In the genomic region with DNA sequence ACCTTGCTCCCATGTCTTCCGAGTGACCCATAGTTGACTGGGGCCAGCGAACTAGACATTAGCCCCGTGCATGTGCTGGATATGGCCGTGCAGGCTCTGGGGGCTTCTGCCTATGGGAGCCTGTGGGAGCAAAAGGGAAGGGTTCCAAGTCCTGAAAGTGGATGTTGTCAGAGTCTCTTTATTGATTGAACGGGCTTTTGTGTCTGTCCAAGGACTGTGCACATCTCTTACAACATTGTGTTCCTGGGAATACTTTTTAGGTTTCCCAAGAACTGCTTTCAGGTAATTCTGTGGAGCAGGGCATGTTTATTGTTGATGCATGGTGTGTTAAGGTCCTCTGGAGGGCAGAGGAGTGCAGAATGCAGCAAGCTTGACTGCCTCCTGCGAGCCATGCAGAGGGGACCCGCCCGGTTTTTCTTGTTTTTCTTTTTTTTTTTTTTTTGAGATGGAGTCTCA, we compare ENCODE assay signal across 1 cellular context.
TF ChIP-seq lines count a peak whose summit lies in the region.

No MANE protein-coding gene starts in this region.

TF ChIP-seq in HepG2, 621 proteins besides CTCF, POLR2A, EP300 and RAD21 (continued from another document and continues in another):
- TF ChIP-seq, protein P1, sequence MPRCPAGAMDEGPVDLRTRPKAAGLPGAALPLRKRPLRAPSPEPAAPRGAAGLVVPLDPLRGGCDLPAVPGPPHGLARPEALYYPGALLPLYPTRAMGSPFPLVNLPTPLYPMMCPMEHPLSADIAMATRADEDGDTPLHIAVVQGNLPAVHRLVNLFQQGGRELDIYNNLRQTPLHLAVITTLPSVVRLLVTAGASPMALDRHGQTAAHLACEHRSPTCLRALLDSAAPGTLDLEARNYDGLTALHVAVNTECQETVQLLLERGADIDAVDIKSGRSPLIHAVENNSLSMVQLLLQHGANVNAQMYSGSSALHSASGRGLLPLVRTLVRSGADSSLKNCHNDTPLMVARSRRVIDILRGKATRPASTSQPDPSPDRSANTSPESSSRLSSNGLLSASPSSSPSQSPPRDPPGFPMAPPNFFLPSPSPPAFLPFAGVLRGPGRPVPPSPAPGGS (CRISPR knock-in tag; IDR thresholded peaks at IDR 0.05), result no peak
- no peak for TF ChIP-seq NR2C2 (CRISPR knock-in tag; IDR thresholded peaks at IDR 0.05; ENCODE audit: borderline replicate concordance)
- TF ChIP-seq FOXK1 (CRISPR knock-in tag; IDR thresholded peaks at IDR 0.05; ENCODE audit: borderline replicate concordance, low read depth), result peak; percentile 84; the same call in 1 of the 2 replicates
- no peak for TF ChIP-seq CBFB (CRISPR knock-in tag; IDR thresholded peaks at IDR 0.05)
- no peak for TF ChIP-seq PHF20 (CRISPR knock-in tag; IDR thresholded peaks at IDR 0.05)
- no peak for TF ChIP-seq TSC22D2 (CRISPR knock-in tag; IDR thresholded peaks at IDR 0.05; ENCODE audit: borderline replicate concordance)
- TF ChIP-seq FOXP1 (IDR thresholded peaks at IDR 0.05), result peak; percentile 27; the same call in 1 of the 2 replicates
- TF ChIP-seq FOXP1 (CRISPR knock-in tag; IDR thresholded peaks at IDR 0.05), result peak; percentile 75; the same call in 1 of the 2 replicates
- TF ChIP-seq ZNF615 (CRISPR knock-in tag; IDR thresholded peaks at IDR 0.05; ENCODE audit: borderline replicate concordance), result no peak
- TF ChIP-seq, protein P2, sequence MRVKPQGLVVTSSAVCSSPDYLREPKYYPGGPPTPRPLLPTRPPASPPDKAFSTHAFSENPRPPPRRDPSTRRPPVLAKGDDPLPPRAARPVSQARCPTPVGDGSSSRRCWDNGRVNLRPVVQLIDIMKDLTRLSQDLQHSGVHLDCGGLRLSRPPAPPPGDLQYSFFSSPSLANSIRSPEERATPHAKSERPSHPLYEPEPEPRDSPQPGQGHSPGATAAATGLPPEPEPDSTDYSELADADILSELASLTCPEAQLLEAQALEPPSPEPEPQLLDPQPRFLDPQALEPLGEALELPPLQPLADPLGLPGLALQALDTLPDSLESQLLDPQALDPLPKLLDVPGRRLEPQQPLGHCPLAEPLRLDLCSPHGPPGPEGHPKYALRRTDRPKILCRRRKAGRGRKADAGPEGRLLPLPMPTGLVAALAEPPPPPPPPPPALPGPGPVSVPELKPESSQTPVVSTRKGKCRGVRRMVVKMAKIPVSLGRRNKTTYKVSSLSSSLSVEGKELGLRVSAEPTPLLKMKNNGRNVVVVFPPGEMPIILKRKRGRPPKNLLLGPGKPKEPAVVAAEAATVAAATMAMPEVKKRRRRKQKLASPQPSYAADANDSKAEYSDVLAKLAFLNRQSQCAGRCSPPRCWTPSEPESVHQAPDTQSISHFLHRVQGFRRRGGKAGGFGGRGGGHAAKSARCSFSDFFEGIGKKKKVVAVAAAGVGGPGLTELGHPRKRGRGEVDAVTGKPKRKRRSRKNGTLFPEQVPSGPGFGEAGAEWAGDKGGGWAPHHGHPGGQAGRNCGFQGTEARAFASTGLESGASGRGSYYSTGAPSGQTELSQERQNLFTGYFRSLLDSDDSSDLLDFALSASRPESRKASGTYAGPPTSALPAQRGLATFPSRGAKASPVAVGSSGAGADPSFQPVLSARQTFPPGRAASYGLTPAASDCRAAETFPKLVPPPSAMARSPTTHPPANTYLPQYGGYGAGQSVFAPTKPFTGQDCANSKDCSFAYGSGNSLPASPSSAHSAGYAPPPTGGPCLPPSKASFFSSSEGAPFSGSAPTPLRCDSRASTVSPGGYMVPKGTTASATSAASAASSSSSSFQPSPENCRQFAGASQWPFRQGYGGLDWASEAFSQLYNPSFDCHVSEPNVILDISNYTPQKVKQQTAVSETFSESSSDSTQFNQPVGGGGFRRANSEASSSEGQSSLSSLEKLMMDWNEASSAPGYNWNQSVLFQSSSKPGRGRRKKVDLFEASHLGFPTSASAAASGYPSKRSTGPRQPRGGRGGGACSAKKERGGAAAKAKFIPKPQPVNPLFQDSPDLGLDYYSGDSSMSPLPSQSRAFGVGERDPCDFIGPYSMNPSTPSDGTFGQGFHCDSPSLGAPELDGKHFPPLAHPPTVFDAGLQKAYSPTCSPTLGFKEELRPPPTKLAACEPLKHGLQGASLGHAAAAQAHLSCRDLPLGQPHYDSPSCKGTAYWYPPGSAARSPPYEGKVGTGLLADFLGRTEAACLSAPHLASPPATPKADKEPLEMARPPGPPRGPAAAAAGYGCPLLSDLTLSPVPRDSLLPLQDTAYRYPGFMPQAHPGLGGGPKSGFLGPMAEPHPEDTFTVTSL (CRISPR knock-in tag; IDR thresholded peaks at IDR 0.05; ENCODE audit: borderline replicate concordance), result no peak
- TF ChIP-seq KAT2B (IDR thresholded peaks at IDR 0.05; ENCODE audit: borderline replicate concordance, low read depth, low read length), result no peak
- no peak for TF ChIP-seq HOXA3 (CRISPR knock-in tag; IDR thresholded peaks at IDR 0.05)
- TF ChIP-seq SP1 (IDR thresholded peaks at IDR 0.05), result no peak
- TF ChIP-seq SP1 (CRISPR knock-in tag; IDR thresholded peaks at IDR 0.05), result no peak
- TF ChIP-seq XBP1 (CRISPR knock-in tag; IDR thresholded peaks at IDR 0.05), result no peak
- TF ChIP-seq CHD2 (IDR thresholded peaks at IDR 0.05; ENCODE audit: low read depth, low read length), result no peak
- TF ChIP-seq, protein P3, sequence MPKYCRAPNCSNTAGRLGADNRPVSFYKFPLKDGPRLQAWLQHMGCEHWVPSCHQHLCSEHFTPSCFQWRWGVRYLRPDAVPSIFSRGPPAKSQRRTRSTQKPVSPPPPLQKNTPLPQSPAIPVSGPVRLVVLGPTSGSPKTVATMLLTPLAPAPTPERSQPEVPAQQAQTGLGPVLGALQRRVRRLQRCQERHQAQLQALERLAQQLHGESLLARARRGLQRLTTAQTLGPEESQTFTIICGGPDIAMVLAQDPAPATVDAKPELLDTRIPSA (CRISPR knock-in tag; IDR thresholded peaks at IDR 0.05; ENCODE audit: borderline replicate concordance), result no peak
- no peak for TF ChIP-seq ZNF335 (CRISPR knock-in tag; IDR thresholded peaks at IDR 0.05)
- TF ChIP-seq U2AF1 (optimal IDR thresholded peaks at IDR 0.05; ENCODE audit: low read depth, low read length), result peak; percentile 2
- 0 out of 2 replicates have a peak, but pooled peaks have one; percentile 51 for TF ChIP-seq ZNF12 (CRISPR knock-in tag; IDR thresholded peaks at IDR 0.05)
- no peak for TF ChIP-seq AGO2 (optimal IDR thresholded peaks at IDR 0.05; ENCODE audit: low read depth, low read length)
- TF ChIP-seq ZNF629 (CRISPR knock-in tag; conservative IDR thresholded peaks at IDR 0.05), result no peak
- no peak for TF ChIP-seq SRSF4 (IDR thresholded peaks at IDR 0.05; ENCODE audit: low read depth, low read length, poor library complexity, severe bottlenecking)
- no peak for TF ChIP-seq RBAK (CRISPR knock-in tag; IDR thresholded peaks at IDR 0.05)
- TF ChIP-seq, protein P4, sequence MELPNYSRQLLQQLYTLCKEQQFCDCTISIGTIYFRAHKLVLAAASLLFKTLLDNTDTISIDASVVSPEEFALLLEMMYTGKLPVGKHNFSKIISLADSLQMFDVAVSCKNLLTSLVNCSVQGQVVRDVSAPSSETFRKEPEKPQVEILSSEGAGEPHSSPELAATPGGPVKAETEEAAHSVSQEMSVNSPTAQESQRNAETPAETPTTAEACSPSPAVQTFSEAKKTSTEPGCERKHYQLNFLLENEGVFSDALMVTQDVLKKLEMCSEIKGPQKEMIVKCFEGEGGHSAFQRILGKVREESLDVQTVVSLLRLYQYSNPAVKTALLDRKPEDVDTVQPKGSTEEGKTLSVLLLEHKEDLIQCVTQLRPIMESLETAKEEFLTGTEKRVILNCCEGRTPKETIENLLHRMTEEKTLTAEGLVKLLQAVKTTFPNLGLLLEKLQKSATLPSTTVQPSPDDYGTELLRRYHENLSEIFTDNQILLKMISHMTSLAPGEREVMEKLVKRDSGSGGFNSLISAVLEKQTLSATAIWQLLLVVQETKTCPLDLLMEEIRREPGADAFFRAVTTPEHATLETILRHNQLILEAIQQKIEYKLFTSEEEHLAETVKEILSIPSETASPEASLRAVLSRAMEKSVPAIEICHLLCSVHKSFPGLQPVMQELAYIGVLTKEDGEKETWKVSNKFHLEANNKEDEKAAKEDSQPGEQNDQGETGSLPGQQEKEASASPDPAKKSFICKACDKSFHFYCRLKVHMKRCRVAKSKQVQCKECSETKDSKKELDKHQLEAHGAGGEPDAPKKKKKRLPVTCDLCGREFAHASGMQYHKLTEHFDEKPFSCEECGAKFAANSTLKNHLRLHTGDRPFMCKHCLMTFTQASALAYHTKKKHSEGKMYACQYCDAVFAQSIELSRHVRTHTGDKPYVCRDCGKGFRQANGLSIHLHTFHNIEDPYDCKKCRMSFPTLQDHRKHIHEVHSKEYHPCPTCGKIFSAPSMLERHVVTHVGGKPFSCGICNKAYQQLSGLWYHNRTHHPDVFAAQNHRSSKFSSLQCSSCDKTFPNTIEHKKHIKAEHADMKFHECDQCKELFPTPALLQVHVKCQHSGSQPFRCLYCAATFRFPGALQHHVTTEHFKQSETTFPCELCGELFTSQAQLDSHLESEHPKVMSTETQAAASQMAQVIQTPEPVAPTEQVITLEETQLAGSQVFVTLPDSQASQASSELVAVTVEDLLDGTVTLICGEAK (IDR thresholded peaks at IDR 0.05), result no peak
- TF ChIP-seq, protein P4 (CRISPR knock-in tag; IDR thresholded peaks at IDR 0.05), result no peak
- no peak for TF ChIP-seq ZNF256 (CRISPR knock-in tag; conservative IDR thresholded peaks at IDR 0.05)
- TF ChIP-seq, protein P5, sequence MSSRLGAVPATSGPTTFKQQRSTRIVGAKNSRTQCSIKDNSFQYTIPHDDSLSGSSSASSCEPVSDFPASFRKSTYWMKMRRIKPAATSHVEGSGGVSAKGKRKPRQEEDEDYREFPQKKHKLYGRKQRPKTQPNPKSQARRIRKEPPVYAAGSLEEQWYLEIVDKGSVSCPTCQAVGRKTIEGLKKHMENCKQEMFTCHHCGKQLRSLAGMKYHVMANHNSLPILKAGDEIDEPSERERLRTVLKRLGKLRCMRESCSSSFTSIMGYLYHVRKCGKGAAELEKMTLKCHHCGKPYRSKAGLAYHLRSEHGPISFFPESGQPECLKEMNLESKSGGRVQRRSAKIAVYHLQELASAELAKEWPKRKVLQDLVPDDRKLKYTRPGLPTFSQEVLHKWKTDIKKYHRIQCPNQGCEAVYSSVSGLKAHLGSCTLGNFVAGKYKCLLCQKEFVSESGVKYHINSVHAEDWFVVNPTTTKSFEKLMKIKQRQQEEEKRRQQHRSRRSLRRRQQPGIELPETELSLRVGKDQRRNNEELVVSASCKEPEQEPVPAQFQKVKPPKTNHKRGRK (CRISPR knock-in tag; IDR thresholded peaks at IDR 0.05), result no peak
- peak; percentile 32; the same call in 1 of the 2 replicates for TF ChIP-seq RXRA (CRISPR knock-in tag; IDR thresholded peaks at IDR 0.05)
- TF ChIP-seq, protein P6, sequence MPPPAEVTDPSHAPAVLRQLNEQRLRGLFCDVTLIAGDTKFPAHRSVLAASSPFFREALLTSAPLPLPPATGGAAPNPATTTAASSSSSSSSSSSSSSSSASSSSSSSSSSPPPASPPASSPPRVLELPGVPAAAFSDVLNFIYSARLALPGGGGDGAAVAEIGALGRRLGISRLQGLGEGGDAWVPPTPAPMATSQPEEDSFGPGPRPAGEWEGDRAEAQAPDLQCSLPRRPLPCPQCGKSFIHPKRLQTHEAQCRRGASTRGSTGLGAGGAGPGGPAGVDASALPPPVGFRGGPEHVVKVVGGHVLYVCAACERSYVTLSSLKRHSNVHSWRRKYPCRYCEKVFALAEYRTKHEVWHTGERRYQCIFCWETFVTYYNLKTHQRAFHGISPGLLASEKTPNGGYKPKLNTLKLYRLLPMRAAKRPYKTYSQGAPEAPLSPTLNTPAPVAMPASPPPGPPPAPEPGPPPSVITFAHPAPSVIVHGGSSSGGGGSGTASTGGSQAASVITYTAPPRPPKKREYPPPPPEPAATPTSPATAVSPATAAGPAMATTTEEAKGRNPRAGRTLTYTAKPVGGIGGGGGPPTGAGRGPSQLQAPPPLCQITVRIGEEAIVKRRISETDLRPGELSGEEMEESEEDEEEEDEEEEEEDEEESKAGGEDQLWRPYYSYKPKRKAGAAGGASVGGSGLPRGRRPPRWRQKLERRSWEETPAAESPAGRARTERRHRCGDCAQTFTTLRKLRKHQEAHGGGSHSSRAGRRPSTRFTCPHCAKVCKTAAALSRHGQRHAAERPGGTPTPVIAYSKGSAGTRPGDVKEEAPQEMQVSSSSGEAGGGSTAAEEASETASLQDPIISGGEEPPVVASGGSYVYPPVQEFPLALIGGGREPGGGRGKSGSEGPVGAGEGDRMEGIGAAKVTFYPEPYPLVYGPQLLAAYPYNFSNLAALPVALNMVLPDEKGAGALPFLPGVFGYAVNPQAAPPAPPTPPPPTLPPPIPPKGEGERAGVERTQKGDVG (CRISPR knock-in tag; IDR thresholded peaks at IDR 0.05; ENCODE audit: borderline replicate concordance), result no peak
- TF ChIP-seq PPARG (CRISPR knock-in tag; conservative IDR thresholded peaks at IDR 0.05), result no peak
- no peak for TF ChIP-seq HNRNPH1 (optimal IDR thresholded peaks at IDR 0.05; ENCODE audit: low read depth, low read length)
- TF ChIP-seq, protein P7, sequence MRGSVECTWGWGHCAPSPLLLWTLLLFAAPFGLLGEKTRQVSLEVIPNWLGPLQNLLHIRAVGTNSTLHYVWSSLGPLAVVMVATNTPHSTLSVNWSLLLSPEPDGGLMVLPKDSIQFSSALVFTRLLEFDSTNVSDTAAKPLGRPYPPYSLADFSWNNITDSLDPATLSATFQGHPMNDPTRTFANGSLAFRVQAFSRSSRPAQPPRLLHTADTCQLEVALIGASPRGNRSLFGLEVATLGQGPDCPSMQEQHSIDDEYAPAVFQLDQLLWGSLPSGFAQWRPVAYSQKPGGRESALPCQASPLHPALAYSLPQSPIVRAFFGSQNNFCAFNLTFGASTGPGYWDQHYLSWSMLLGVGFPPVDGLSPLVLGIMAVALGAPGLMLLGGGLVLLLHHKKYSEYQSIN (CRISPR knock-in tag; IDR thresholded peaks at IDR 0.05; ENCODE audit: borderline replicate concordance), result no peak
- no peak for TF ChIP-seq CBX2 (IDR thresholded peaks at IDR 0.05; ENCODE audit: low read depth, low read length)
- TF ChIP-seq CBX2 (CRISPR knock-in tag; IDR thresholded peaks at IDR 0.05; ENCODE audit: low read depth), result no peak
- TF ChIP-seq BHLHE40 (IDR thresholded peaks at IDR 0.05; ENCODE audit: low read length), result no peak
- TF ChIP-seq ZNF296 (CRISPR knock-in tag; conservative IDR thresholded peaks at IDR 0.05), result no peak
